18 cellular contexts compared by ENCODE assay signal in the genomic region with DNA sequence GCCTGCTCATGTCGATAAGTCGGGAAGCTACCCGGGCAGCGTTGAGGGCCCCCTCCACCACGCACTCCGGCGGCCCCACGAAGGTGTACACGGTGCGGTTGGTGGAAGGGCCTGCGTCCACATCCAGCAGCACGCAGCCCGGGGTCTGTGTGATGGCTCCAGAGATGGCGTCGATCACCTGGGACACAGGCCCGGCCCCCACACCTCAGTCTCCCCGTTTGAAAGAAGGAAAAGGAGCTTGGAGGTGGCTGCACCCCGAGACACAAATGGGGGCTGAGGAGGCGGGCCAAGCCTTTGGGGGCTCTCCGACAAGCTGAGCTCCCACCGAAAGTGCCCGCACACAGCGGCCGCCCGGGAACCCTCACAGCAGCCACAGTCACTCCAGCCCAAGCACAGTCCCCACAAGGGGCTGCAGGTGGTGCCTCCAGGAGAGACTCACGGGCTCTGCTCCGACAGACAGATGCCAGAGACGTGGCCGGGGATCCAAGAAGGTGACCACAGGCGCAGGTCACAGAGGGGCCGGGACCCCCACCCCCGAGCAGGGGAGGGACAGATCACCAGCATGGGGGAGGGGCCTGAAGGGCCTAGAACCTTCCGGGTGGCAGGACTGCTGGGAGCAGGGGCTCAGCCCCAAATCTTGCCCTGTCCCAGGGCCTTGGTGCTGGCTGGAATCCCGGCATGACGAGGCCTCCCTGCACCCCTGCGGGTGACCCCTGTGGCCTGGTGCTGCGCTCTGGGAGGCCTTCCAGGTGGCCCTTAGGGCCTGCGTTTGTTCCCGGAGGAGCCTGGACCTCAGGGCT. TPM values are rescaled to one million over a fixed set of nuclear protein-coding genes. Genes with fewer than 3 reads are reported as not detected.
DNase-seq lines count a peak whose midpoint lies in the region; ATAC-seq and TF ChIP-seq lines count a peak whose summit lies in the region.
"Had no signal": no experiment of that assay in that cellular context is flagged by ENCODE, and none has a peak within 500 bp of the region (broad histone marks: within the 10 kb centered on the region; RNA-seq: fewer than 3 reads in every experiment).

No MANE protein-coding gene starts in this region.

- H3K9ac ChIP-seq in endodermal cell (ENCODE audit: extremely low read depth, low read length, poor library complexity, severe bottlenecking): no peak overlapping the region
- peak overlapping the region; percentile 73 for H3K9ac ChIP-seq in neuronal stem cell (ENCODE audit: low read depth, low read length, poor library complexity)

- H2BK5ac ChIP-seq in neuronal stem cell (ENCODE audit: low read length): peak overlapping the region; percentile 90

- no peaks in the 10 kb centered on the region for H3K36me3 Mint-ChIP-seq in endodermal cell (ENCODE audit: low read depth)
- no peaks in the 10 kb centered on the region for H3K36me3 Mint-ChIP-seq in activated T-helper 2 cell treated with anti-CD3 and anti-CD28 coated beads, Interferon-gamma antibody, Interleukin-2, Interleukin-4, amounts not matched to agents 10 μg/mL and 5 μg/mL and 100 μg/mL, durations not matched to agents 14 hours and 24 hours and 36 hours (ENCODE audit: low read depth)
- H3K36me3 Mint-ChIP-seq: activated naive CD8-positive, alpha-beta T cell treated with anti-CD3 and anti-CD28 coated beads for 36 hours; naive B cell had no signal

- H3K4me1 ChIP-seq in endodermal cell (ENCODE audit: control insufficient read depth, insufficient read depth, low read length) (peaks cover 9% of the 10 kb centered on the region), neuronal stem cell (ENCODE audit: control insufficient read depth in 2 of 2, insufficient read depth in 1 of 2, low read depth in 1 of 2, low read length in 2 of 2) (peaks cover 15 to 26% of the 10 kb centered on the region in 2 donors), upper lobe of right lung (peaks cover 10% of the 10 kb centered on the region)
- H3K4me1 ChIP-seq: Caco-2 had no signal

- peak overlapping the region; percentile 90 for H2BK12ac ChIP-seq in neuronal stem cell (ENCODE audit: low read length)

- H2BK120ac ChIP-seq in neuronal stem cell (ENCODE audit: low read depth, low read length): peak overlapping the region; percentile 83

- H4K91ac ChIP-seq in neuronal stem cell (ENCODE audit: low read depth, low read length, poor library complexity): peak overlapping the region; percentile 30

- DNase-seq in cardiac septum (ENCODE audit: low spot score): peak; percentile 58
- DNase-seq in Right ventricle myocardium inferior (ENCODE audit: missing footprints): no peak
- peak; percentile 53 for DNase-seq in endodermal cell
- DNase-seq in neuronal stem cell (ENCODE audit: low spot score): no peak
- peak; percentile 61 for DNase-seq in upper lobe of right lung
- no peak for DNase-seq in NCI-H2107 (lab: John Stamatoyannopoulos, UW)
- no peak for DNase-seq in activated T-helper 2 cell treated with anti-CD3 and anti-CD28 coated beads, Interferon-gamma antibody, Interleukin-2, Interleukin-4, amounts not matched to agents 10 μg/mL and 5 μg/mL and 100 μg/mL, durations not matched to agents 14 hours and 24 hours and 36 hours (ENCODE audit: low spot score)
- DNase-seq: activated naive CD8-positive, alpha-beta T cell treated with anti-CD3 and anti-CD28 coated beads for 36 hours; cerebellar nuclear complex; GDM1; naive B cell; NCI-H1048; NCI-H2171 treated with DMSO at 0.1 percent for 48 hours; NK-92 treated with Interleukin-12 subunit alpha and Interleukin-12 subunit beta, amount 100 ng/mL, for 24 hours had no signal

- H4K8ac ChIP-seq in neuronal stem cell (ENCODE audit: low read depth, low read length): peak overlapping the region; percentile 65

- H2AFZ ChIP-seq in neuronal stem cell (ENCODE audit: low read length): no peak overlapping the region

- intact Hi-C loops in cardiac septum (cut with DNase I) (no loop called here), Right ventricle myocardium inferior (cut with DNase I) (no loop called here), upper lobe of right lung (cut with DNase I) (no loop called here)
- intact Hi-C loops in activated T-helper 2 cell treated with anti-CD3 and anti-CD28 coated beads, Interferon-gamma antibody, Interleukin-2, Interleukin-4, amounts not matched to agents 10 μg/mL and 5 μg/mL and 100 μg/mL, durations not matched to agents 14 hours and 24 hours and 36 hours (cut with micrococcal nuclease): no loop called here

- H2AK5ac ChIP-seq in neuronal stem cell (ENCODE audit: low read depth, low read length): peak overlapping the region; percentile 95

- peaks cover 6% of the 10 kb centered on the region for H3K79me1 ChIP-seq in neuronal stem cell (ENCODE audit: low read depth, low read length)

- peak overlapping the region; percentile 97 for H3K14ac ChIP-seq in neuronal stem cell (ENCODE audit: low read length)

- peak overlapping the region; percentile 66 for H3K4ac ChIP-seq in neuronal stem cell (ENCODE audit: low read length)

- no peaks in the 10 kb centered on the region for H3K27me3 Mint-ChIP-seq in endodermal cell (ENCODE audit: insufficient read depth)
- H3K27me3 Mint-ChIP-seq in activated T-helper 2 cell treated with anti-CD3 and anti-CD28 coated beads, Interferon-gamma antibody, Interleukin-2, Interleukin-4, amounts not matched to agents 10 μg/mL and 5 μg/mL and 100 μg/mL, durations not matched to agents 14 hours and 24 hours and 36 hours (ENCODE audit: low read depth): no peaks in the 10 kb centered on the region
- H3K27me3 Mint-ChIP-seq: activated naive CD8-positive, alpha-beta T cell treated with anti-CD3 and anti-CD28 coated beads for 36 hours; naive B cell; stimulated activated naive CD8-positive, alpha-beta T cell treated with anti-CD3 and anti-CD28 coated beads, Interleukin-15, Interleukin-2, amounts not matched to agents 100 ng/mL and 50 ng/mL, for 24 hours had no signal

- H3K18ac ChIP-seq in neuronal stem cell (ENCODE audit: low read length): peak overlapping the region; percentile 88

- H3K9me3 ChIP-seq in endodermal cell (ENCODE audit: control insufficient read depth, low read length): no peaks in the 10 kb centered on the region
- H3K9me3 ChIP-seq in neuronal stem cell (replicated peaks in 1 of 2; ENCODE audit: control insufficient read depth in 2 of 2, insufficient read depth in 1 of 2, low read depth in 1 of 2, low read length in 2 of 2): peaks cover 0 to 3% of the 10 kb centered on the region in 2 donors
- H3K9me3 ChIP-seq in upper lobe of right lung: no peaks in the 10 kb centered on the region
- H3K9me3 ChIP-seq: Caco-2 had no signal

- H3K4me1 Mint-ChIP-seq in endodermal cell: peaks cover 3% of the 10 kb centered on the region
- no peaks in the 10 kb centered on the region for H3K4me1 Mint-ChIP-seq in activated T-helper 2 cell treated with anti-CD3 and anti-CD28 coated beads, Interferon-gamma antibody, Interleukin-2, Interleukin-4, amounts not matched to agents 10 μg/mL and 5 μg/mL and 100 μg/mL, durations not matched to agents 14 hours and 24 hours and 36 hours (ENCODE audit: low read depth)

- H3K23ac ChIP-seq in neuronal stem cell (ENCODE audit: low read depth, low read length, poor library complexity): peak overlapping the region; percentile 87

- no peak overlapping the region for H3K4me3 ChIP-seq in endodermal cell (ENCODE audit: low read length)
- H3K4me3 ChIP-seq in neuronal stem cell (ENCODE audit: low read length in 2 of 2): no peak overlapping the region
- H3K4me3 ChIP-seq in upper lobe of right lung: no peak overlapping the region

- H3K27ac ChIP-seq in endodermal cell (ENCODE audit: low read depth, low read length) (no peak overlapping the region), neuronal stem cell (replicated peaks; ENCODE audit: low read length) (no peak overlapping the region), upper lobe of right lung (no peak overlapping the region)
- H3K27ac ChIP-seq: epithelial cell of prostate had no signal

- TF ChIP-seq CTCF in endodermal cell (conservative IDR thresholded peaks at IDR 0.05) (no peak), upper lobe of right lung (IDR thresholded peaks at IDR 0.05) (no peak)

- H3K4me3 Mint-ChIP-seq in endodermal cell: no peak overlapping the region
- H3K4me3 Mint-ChIP-seq in activated T-helper 2 cell treated with anti-CD3 and anti-CD28 coated beads, Interferon-gamma antibody, Interleukin-2, Interleukin-4, amounts not matched to agents 10 μg/mL and 5 μg/mL and 100 μg/mL, durations not matched to agents 14 hours and 24 hours and 36 hours (ENCODE audit: low read depth): no peak overlapping the region
- H3K4me3 Mint-ChIP-seq: activated naive CD8-positive, alpha-beta T cell treated with anti-CD3 and anti-CD28 coated beads for 36 hours; naive B cell; stimulated activated naive CD8-positive, alpha-beta T cell treated with anti-CD3 and anti-CD28 coated beads, Interleukin-15, Interleukin-2, amounts not matched to agents 100 ng/mL and 50 ng/mL, for 24 hours had no signal

- H3K4me2 ChIP-seq in neuronal stem cell (ENCODE audit: insufficient read depth, low read length, poor library complexity, severe bottlenecking): no peak overlapping the region

- H3K36me3 ChIP-seq in endodermal cell (ENCODE audit: control insufficient read depth, insufficient read depth, low read length): no peaks in the 10 kb centered on the region
- peaks cover 0 to 4% of the 10 kb centered on the region in 2 donors for H3K36me3 ChIP-seq in neuronal stem cell (replicated peaks in 1 of 2; ENCODE audit: control insufficient read depth in 2 of 2, insufficient read depth in 2 of 2, low read length in 2 of 2)
- no peaks in the 10 kb centered on the region for H3K36me3 ChIP-seq in upper lobe of right lung

- H3K27me3 ChIP-seq in endodermal cell (ENCODE audit: control insufficient read depth, insufficient read depth, low read length, poor library complexity, severe bottlenecking): no peaks in the 10 kb centered on the region
- no peaks in the 10 kb centered on the region for H3K27me3 ChIP-seq in neuronal stem cell (ENCODE audit: control insufficient read depth in 3 of 3, insufficient read depth in 3 of 3, low read depth in 1 of 3, low read length in 3 of 3)
- H3K27me3 ChIP-seq in upper lobe of right lung: no peaks in the 10 kb centered on the region

- H3K9me3 Mint-ChIP-seq in endodermal cell: no peaks in the 10 kb centered on the region
- H3K9me3 Mint-ChIP-seq in activated T-helper 2 cell treated with anti-CD3 and anti-CD28 coated beads, Interferon-gamma antibody, Interleukin-2, Interleukin-4, amounts not matched to agents 10 μg/mL and 5 μg/mL and 100 μg/mL, durations not matched to agents 14 hours and 24 hours and 36 hours: no peaks in the 10 kb centered on the region
- H3K9me3 Mint-ChIP-seq: activated naive CD8-positive, alpha-beta T cell treated with anti-CD3 and anti-CD28 coated beads for 36 hours; naive B cell; stimulated activated naive CD8-positive, alpha-beta T cell treated with anti-CD3 and anti-CD28 coated beads, Interleukin-15, Interleukin-2, amounts not matched to agents 100 ng/mL and 50 ng/mL, for 24 hours had no signal

- 92 to 95% methylated on average over 20 to 39 of the region's 39 CpGs for WGBS in endodermal cell (ENCODE audit: insufficient coverage in 1 of 2, insufficient read length in 1 of 2), 2 experiments
- no CpG with 5 or more reads among the region's 39 CpGs for WGBS in neuronal stem cell (ENCODE audit: extremely low coverage in 2 of 2, insufficient read length in 2 of 2, insufficient replicate concordance in 1 of 2), 2 donors

- ATAC-seq in Right ventricle myocardium inferior (no peak), upper lobe of right lung (no peak), HG02798 (IDR thresholded peaks at IDR 0.05; ENCODE audit: poor library complexity, unreplicated experiment) (no peak)

- no peak overlapping the region for H3K27ac Mint-ChIP-seq in endodermal cell
- H3K27ac Mint-ChIP-seq in activated T-helper 2 cell treated with anti-CD3 and anti-CD28 coated beads, Interferon-gamma antibody, Interleukin-2, Interleukin-4, amounts not matched to agents 10 μg/mL and 5 μg/mL and 100 μg/mL, durations not matched to agents 14 hours and 24 hours and 36 hours: no peak overlapping the region
- H3K27ac Mint-ChIP-seq: activated naive CD8-positive, alpha-beta T cell treated with anti-CD3 and anti-CD28 coated beads for 36 hours; naive B cell; stimulated activated naive CD8-positive, alpha-beta T cell treated with anti-CD3 and anti-CD28 coated beads, Interleukin-15, Interleukin-2, amounts not matched to agents 100 ng/mL and 50 ng/mL, for 24 hours had no signal

- peak overlapping the region; percentile 97 for H2BK15ac ChIP-seq in neuronal stem cell (ENCODE audit: low read length)

RNA-seq across cellular contexts. Expression of a gene that starts 1.0 kb away (rescaled TPM):
- 0.83 TPM for total RNA-seq in cardiac septum
- 1.2 TPM for total RNA-seq in Right ventricle myocardium inferior
- total RNA-seq in endodermal cell: 1 to 10 TPM; 3.5 to 4.6 TPM
- polyA plus RNA-seq in endodermal cell (2013, experiment 1 of 2): 3.0 TPM
- 1.0 TPM for polyA plus RNA-seq in endodermal cell (2013, experiment 2 of 2)
- polyA plus RNA-seq in neuronal stem cell (2013, experiment 1 of 2): 2.1 TPM
- polyA plus RNA-seq in neuronal stem cell (2013, experiment 2 of 2): 2.0 TPM
- 0.46 TPM for total RNA-seq in upper lobe of right lung
- 0.14 and 0.23 TPM in 2 replicates for total RNA-seq in activated T-helper 2 cell treated with anti-CD3 and anti-CD28 coated beads, Interferon-gamma antibody, Interleukin-2, Interleukin-4, amounts not matched to agents 10 μg/mL and 5 μg/mL and 100 μg/mL, durations not matched to agents 14 hours and 24 hours and 36 hours

RNA-seq across cellular contexts. Expression of a gene that starts 29.9 kb away (rescaled TPM):
- 7.3 TPM for total RNA-seq in cardiac septum
- 7.7 TPM for total RNA-seq in Right ventricle myocardium inferior
- total RNA-seq in endodermal cell: 10 to 100 TPM; 29.5 to 31.9 TPM
- polyA plus RNA-seq in endodermal cell (2013, experiment 1 of 2): 32.1 TPM
- 33.4 TPM for polyA plus RNA-seq in endodermal cell (2013, experiment 2 of 2)
- polyA plus RNA-seq in neuronal stem cell (2013, experiment 1 of 2): 38.2 TPM
- polyA plus RNA-seq in neuronal stem cell (2013, experiment 2 of 2): 37.5 TPM
- total RNA-seq in upper lobe of right lung: 4.7 TPM
- total RNA-seq in activated T-helper 2 cell treated with anti-CD3 and anti-CD28 coated beads, Interferon-gamma antibody, Interleukin-2, Interleukin-4, amounts not matched to agents 10 μg/mL and 5 μg/mL and 100 μg/mL, durations not matched to agents 14 hours and 24 hours and 36 hours: 13.9 and 14.7 TPM in 2 replicates

RNA-seq across cellular contexts. Expression of a gene that starts 56.4 kb away (rescaled TPM):
- total RNA-seq in cardiac septum (157 TPM), Right ventricle myocardium inferior (254 TPM), endodermal cell (100 to 1,000 TPM; 259 to 377 TPM), upper lobe of right lung (269 TPM)
- polyA plus RNA-seq in endodermal cell (2013, experiment 1 of 2): 117 TPM
- polyA plus RNA-seq in endodermal cell (2013, experiment 2 of 2): 114 TPM
- 19.3 TPM for polyA plus RNA-seq in neuronal stem cell (2013, experiment 1 of 2)
- polyA plus RNA-seq in neuronal stem cell (2013, experiment 2 of 2): 19.1 TPM
- 2.2 TPM in 2 replicates for total RNA-seq in activated T-helper 2 cell treated with anti-CD3 and anti-CD28 coated beads, Interferon-gamma antibody, Interleukin-2, Interleukin-4, amounts not matched to agents 10 μg/mL and 5 μg/mL and 100 μg/mL, durations not matched to agents 14 hours and 24 hours and 36 hours

Comparison
In these comparisons a context has a peak if more than half of its experiments do, and no peak if none do; other contexts are left out.
1. DNase-seq: peak in cardiac septum (single experiment), endodermal cell (single experiment) and upper lobe of right lung (single experiment); none in Right ventricle myocardium inferior (single experiment), neuronal stem cell (single experiment), NCI-H2107 (single experiment) and activated T-helper 2 cell treated with anti-CD3 and anti-CD28 coated beads, Interferon-gamma antibody, Interleukin-2, Interleukin-4, amounts not matched to agents 10 μg/mL and 5 μg/mL and 100 μg/mL, durations not matched to agents 14 hours and 24 hours and 36 hours (single experiment).
2. RNA of a gene that starts 56.4 kb away (total RNA-seq): 259 to 377 TPM in endodermal cell, 269 TPM in upper lobe of right lung (single experiment), 254 TPM in Right ventricle myocardium inferior (single experiment) and 157 TPM in cardiac septum (single experiment); 2.2 TPM in activated T-helper 2 cell treated with anti-CD3 and anti-CD28 coated beads, Interferon-gamma antibody, Interleukin-2, Interleukin-4, amounts not matched to agents 10 μg/mL and 5 μg/mL and 100 μg/mL, durations not matched to agents 14 hours and 24 hours and 36 hours; every median in the first group is over 10 times any median in the second.